Comparison of ENCODE assay signal across 13 cellular contexts in genomic region chr15:74082450-74082849, GRCh38. TPM values are rescaled to one million over a fixed set of nuclear protein-coding genes. Genes with fewer than 3 reads are reported as not detected.
DNase-seq lines count a peak whose midpoint lies in the region; TF ChIP-seq lines count a peak whose summit lies in the region.
"Not testable (repeated sequence)": the region's sequence is repeated elsewhere in the genome, so short reads cannot be mapped to it uniquely, and the experiment has no call there.
"Had no signal": no experiment of that assay in that cellular context is flagged by ENCODE, and none has a peak within 500 bp of the region (broad histone marks: within the 10 kb centered on the region; RNA-seq: fewer than 3 reads in every experiment).

A gene with protein sequence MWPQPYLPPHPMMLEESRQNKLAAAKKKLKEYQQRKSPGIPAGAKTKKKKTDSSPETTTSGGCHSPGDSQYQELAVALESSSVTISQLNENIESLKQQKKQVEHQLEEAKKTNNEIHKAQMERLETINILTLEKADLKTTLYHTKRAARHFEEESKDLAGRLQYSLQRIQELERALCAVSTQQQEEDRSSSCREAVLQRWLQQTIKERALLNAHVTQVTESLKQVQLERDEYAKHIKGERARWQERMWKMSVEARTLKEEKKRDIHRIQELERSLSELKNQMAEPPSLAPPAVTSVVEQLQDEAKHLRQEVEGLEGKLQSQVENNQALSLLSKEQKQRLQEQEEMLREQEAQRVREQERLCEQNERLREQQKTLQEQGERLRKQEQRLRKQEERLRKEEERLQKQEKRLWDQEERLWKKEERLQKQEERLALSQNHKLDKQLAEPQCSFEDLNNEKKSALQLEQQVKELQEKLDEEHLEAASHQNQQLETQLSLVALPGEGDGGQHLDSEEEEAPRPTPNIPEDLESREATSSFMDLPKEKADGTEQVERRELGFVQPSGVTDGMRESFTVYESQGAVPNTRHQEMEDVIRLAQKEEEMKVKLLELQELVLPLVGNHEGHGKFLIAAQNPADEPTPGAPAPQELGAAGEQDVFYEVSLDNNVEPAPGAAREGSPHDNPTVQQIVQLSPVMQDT (minus strand): TSS chr15:74082550. CDS start chr15:74082509, 41 bp downstream.

- no CpG with 5 or more reads among the region's 7 CpGs for WGBS in testis, 2 donors

- DNase-seq in testis, result not testable (repeated sequence)

- intact Hi-C loops in testis (cut with DNase I; ENCODE audit: low total_unique reads), result not testable (repeated sequence)

- TF ChIP-seq CTCF in testis (IDR thresholded peaks at IDR 0.05), result not testable (repeated sequence)

- not testable (repeated sequence) for H3K4me1 ChIP-seq in testis

- not testable (repeated sequence) for H3K4me3 ChIP-seq in testis

- TF ChIP-seq POLR2A in testis (IDR thresholded peaks at IDR 0.05), result not testable (repeated sequence)

- H3K27ac ChIP-seq in testis, result not testable (repeated sequence)

- not testable (repeated sequence) for H3K9me3 ChIP-seq in testis

- H3K27me3 ChIP-seq in testis, result not testable (repeated sequence)

- H3K36me3 ChIP-seq in testis (ENCODE audit: low read depth, missing control alignments), result not testable (repeated sequence)

RNA-seq across cellular contexts. Expression of the gene that starts here (rescaled TPM):
- 10 to 100 TPM; 32.4 to 42.4 TPM for total RNA-seq in testis
- 24.6 TPM for polyA plus RNA-seq in testis (ENCODE audit: insufficient read depth, low read depth, low replicate concordance)
- total RNA-seq: A172; A673; Caco-2; Calu3; CD8-positive, alpha-beta T cell; Daoy had no signal
- polyA plus RNA-seq: AG04450; BJ; CD14-positive monocyte; CD4-positive, alpha-beta memory T cell; CD4-positive, CD25-positive, alpha-beta regulatory T cell; CD8-positive, alpha-beta memory T cell had no signal
